In genomic region chr7:20642171-20642570, GRCh38 we compare ENCODE assay signal across 36 cellular contexts. TPM values are rescaled to one million over a fixed set of nuclear protein-coding genes. Genes with fewer than 3 reads are reported as not detected.
DNase-seq lines count a peak whose midpoint lies in the region; ATAC-seq and TF ChIP-seq lines count a peak whose summit lies in the region.
"Had no signal": no experiment of that assay in that cellular context is flagged by ENCODE, and none has a peak within 500 bp of the region (broad histone marks: within the 10 kb centered on the region; RNA-seq: fewer than 3 reads in every experiment).

No MANE protein-coding gene starts in this region.

- no peak for TF ChIP-seq CTCF in astrocyte of the spinal cord (IDR thresholded peaks at IDR 0.05; ENCODE audit: low read depth, low read length)
- no peak for TF ChIP-seq CTCF in left ventricle myocardium inferior (IDR thresholded peaks at IDR 0.05; ENCODE audit: borderline replicate concordance)

- H3K27ac Mint-ChIP-seq in natural killer cell treated with Interleukin-12 subunit alpha and Interleukin-12 subunit beta and Interleukin-15 and Interleukin-18, amount 100 ng/mL, for 72 hours = no peak overlapping the region
- H3K27ac Mint-ChIP-seq: activated naive CD4-positive, alpha-beta T cell treated with anti-CD3 and anti-CD28 coated beads for 36 hours; effector memory CD8-positive, alpha-beta T cell; mesothelial cell of epicardium; naive thymus-derived CD4-positive, alpha-beta T cell; type B pancreatic cell had no signal

- H3K9me3 ChIP-seq in left ventricle myocardium inferior (replicated peaks) = no peaks in the 10 kb centered on the region
- H3K9me3 ChIP-seq: BLaER1 treated with 17β-estradiol and CSF1 and Interleukin-3, amounts not matched to agents 10 nM and 100 nM; breast epithelium; colonic mucosa; gastrocnemius medialis; left lung; right atrium auricular region had no signal

- no peak for ATAC-seq in natural killer cell treated with Interleukin-12 subunit alpha and Interleukin-12 subunit beta and Interleukin-15 and Interleukin-18, amount 100 ng/mL, for 72 hours
- ATAC-seq in HG02623 (IDR thresholded peaks at IDR 0.05; ENCODE audit: unreplicated experiment) = no peak
- ATAC-seq: effector memory CD8-positive, alpha-beta T cell; gastrocnemius medialis; HCT116; left lung; naive thymus-derived CD4-positive, alpha-beta T cell had no signal

- no peaks in the 10 kb centered on the region for H3K9me3 Mint-ChIP-seq in natural killer cell treated with Interleukin-12 subunit alpha and Interleukin-12 subunit beta and Interleukin-15 and Interleukin-18, amount 100 ng/mL, for 72 hours
- H3K9me3 Mint-ChIP-seq: activated naive CD4-positive, alpha-beta T cell treated with anti-CD3 and anti-CD28 coated beads for 36 hours; mesothelial cell of epicardium; type B pancreatic cell had no signal

- no peaks in the 10 kb centered on the region for H3K27me3 ChIP-seq in left ventricle myocardium inferior (ENCODE audit: low read depth)
- H3K27me3 ChIP-seq: BLaER1 treated with 17β-estradiol and CSF1 and Interleukin-3, amounts not matched to agents 10 nM and 100 nM; breast epithelium; colonic mucosa; gastrocnemius medialis; hepatocyte; left lung; right atrium auricular region had no signal

- no peaks in the 10 kb centered on the region for H3K27me3 Mint-ChIP-seq in natural killer cell treated with Interleukin-12 subunit alpha and Interleukin-12 subunit beta and Interleukin-15 and Interleukin-18, amount 100 ng/mL, for 72 hours
- H3K27me3 Mint-ChIP-seq: effector memory CD8-positive, alpha-beta T cell; type B pancreatic cell had no signal

- intact Hi-C loops in left ventricle myocardium inferior (cut with micrococcal nuclease) = no loop called here

- in situ Hi-C loops in astrocyte of the spinal cord (cut with HindIII; ENCODE audit: low sequenced_read_pairs) = no loop called here

- H3K36me3 ChIP-seq in left ventricle myocardium inferior = no peaks in the 10 kb centered on the region
- H3K36me3 ChIP-seq: BLaER1 treated with 17β-estradiol and CSF1 and Interleukin-3, amounts not matched to agents 10 nM and 100 nM; breast epithelium; colonic mucosa; gastrocnemius medialis; left lung; right atrium auricular region had no signal

- no peaks in the 10 kb centered on the region for H3K4me1 Mint-ChIP-seq in natural killer cell treated with Interleukin-12 subunit alpha and Interleukin-12 subunit beta and Interleukin-15 and Interleukin-18, amount 100 ng/mL, for 72 hours (ENCODE audit: low read depth in 2 of 2)
- H3K4me1 Mint-ChIP-seq: mesothelial cell of epicardium; naive thymus-derived CD4-positive, alpha-beta T cell had no signal

- H3K27ac ChIP-seq in left ventricle myocardium inferior (replicated peaks) = no peak overlapping the region
- H3K27ac ChIP-seq: BLaER1 treated with 17β-estradiol and CSF1 and Interleukin-3, amounts not matched to agents 10 nM and 100 nM; breast epithelium; colonic mucosa; gastrocnemius medialis; hepatocyte; left lung; right atrium auricular region had no signal

- no peak overlapping the region for H3K4me3 Mint-ChIP-seq in natural killer cell treated with Interleukin-12 subunit alpha and Interleukin-12 subunit beta and Interleukin-15 and Interleukin-18, amount 100 ng/mL, for 72 hours
- H3K4me3 Mint-ChIP-seq: activated naive CD4-positive, alpha-beta T cell treated with anti-CD3 and anti-CD28 coated beads for 36 hours; effector memory CD8-positive, alpha-beta T cell; mesothelial cell of epicardium; naive thymus-derived CD4-positive, alpha-beta T cell; type B pancreatic cell had no signal

- no peaks in the 10 kb centered on the region for H3K4me1 ChIP-seq in left ventricle myocardium inferior
- H3K4me1 ChIP-seq: breast epithelium, colonic mucosa, gastrocnemius medialis, left lung, right atrium auricular region had no signal

- no peaks in the 10 kb centered on the region for H3K36me3 Mint-ChIP-seq in natural killer cell treated with Interleukin-12 subunit alpha and Interleukin-12 subunit beta and Interleukin-15 and Interleukin-18, amount 100 ng/mL, for 72 hours
- H3K36me3 Mint-ChIP-seq: mesothelial cell of epicardium; naive thymus-derived CD4-positive, alpha-beta T cell; type B pancreatic cell had no signal

- H3K4me3 ChIP-seq in astrocyte of the spinal cord (ENCODE audit: low read depth, low read length) (no peak overlapping the region), left ventricle myocardium inferior (no peak overlapping the region)
- H3K4me3 ChIP-seq: BLaER1 treated with 17β-estradiol and CSF1 and Interleukin-3, amounts not matched to agents 10 nM and 100 nM; breast epithelium; colonic mucosa; gastrocnemius medialis; hepatocyte; left lung; right atrium auricular region had no signal

- DNase-seq in AG08395 (ENCODE audit: low spot score) (peak; percentile 34), HT1080 (ENCODE audit: low read depth) (peak; percentile 1), astrocyte of the spinal cord (ENCODE audit: low read depth, low spot score) (peak; percentile 44), kidney tubule cell (ENCODE audit: low spot score) (peak; percentile 56), NCI-H446 (lab: John Stamatoyannopoulos, UW) (no peak), left ventricle myocardium inferior (no peak)
- DNase-seq in natural killer cell treated with Interleukin-12 subunit alpha and Interleukin-12 subunit beta and Interleukin-15 and Interleukin-18, amount 100 ng/mL, for 72 hours (ENCODE audit: low spot score) = no peak
- DNase-seq: activated CD4-positive, alpha-beta T cell treated with anti-CD3 and anti-CD28 coated beads, Interleukin-2, amount 50 U/mL, for 4 hours; activated CD4-positive, CD25-positive, alpha-beta regulatory T cell; activated naive CD4-positive, alpha-beta T cell treated with anti-CD3 and anti-CD28 coated beads for 36 hours; colonic mucosa; effector memory CD8-positive, alpha-beta T cell; gastrocnemius medialis; GF-D8; left lung; naive thymus-derived CD4-positive, alpha-beta T cell; NCI-H1694; NCI-H2171 treated with DMSO at 0.1 percent for 48 hours; NCI-H524 treated with DMSO at 0.1 percent for 48 hours; NK-92 treated with Interleukin-12 subunit alpha and Interleukin-12 subunit beta, amount 100 ng/mL, for 24 hours; SHP77 treated with DMSO at 0.1 percent for 48 hours; stimulated activated CD4-positive, alpha-beta T cell treated with anti-CD3 and anti-CD28 coated beads, Interleukin-12 subunit alpha, Interleukin-12 subunit beta, amount 100 ng/mL, for 4 hours; stimulated activated CD4-positive, alpha-beta T cell treated with anti-CD3 and anti-CD28 coated beads, Interleukin-4, amount 100 ng/mL, for 1 hour; substantia nigra; SW 1271; T-helper 9 cell had no signal

RNA-seq across cellular contexts. Expression of gene ABCB5, which starts 26.7 kb away (rescaled TPM):
- total RNA-seq in HT1080 (2014; rRNA removed; shearing (Covaris generic)) = not detected in 2 replicates
- polyA plus RNA-seq in HT1080 (2015; cell fraction: cytosol; rRNA removed) = not detected in 2 replicates
- not detected in 2 replicates for polyA plus RNA-seq in HT1080 (2015; cell fraction: nucleus; rRNA removed)
- not detected for total RNA-seq in natural killer cell treated with Interleukin-12 subunit alpha and Interleukin-12 subunit beta and Interleukin-15 and Interleukin-18, amount 100 ng/mL, for 72 hours
- not detected for total RNA-seq in left ventricle myocardium inferior
- total RNA-seq: A673; activated naive CD4-positive, alpha-beta T cell treated with anti-CD3 and anti-CD28 coated beads for 36 hours; naive thymus-derived CD4-positive, alpha-beta T cell; right atrium auricular region had no signal
- polyA plus RNA-seq: esophagus; hepatocyte; naive thymus-derived CD4-positive, alpha-beta T cell had no signal

Comparison
In these comparisons a context has a peak if more than half of its experiments do, and no peak if none do; other contexts are left out.
1. DNase-seq: peak in AG08395 (single experiment), HT1080 (single experiment), astrocyte of the spinal cord (single experiment) and kidney tubule cell (single experiment); none in natural killer cell treated with Interleukin-12 subunit alpha and Interleukin-12 subunit beta and Interleukin-15 and Interleukin-18, amount 100 ng/mL, for 72 hours (single experiment), NCI-H446 (0 of 2) and left ventricle myocardium inferior (single experiment).